ENCODE assay signal across 1 cellular context in the genomic region with DNA sequence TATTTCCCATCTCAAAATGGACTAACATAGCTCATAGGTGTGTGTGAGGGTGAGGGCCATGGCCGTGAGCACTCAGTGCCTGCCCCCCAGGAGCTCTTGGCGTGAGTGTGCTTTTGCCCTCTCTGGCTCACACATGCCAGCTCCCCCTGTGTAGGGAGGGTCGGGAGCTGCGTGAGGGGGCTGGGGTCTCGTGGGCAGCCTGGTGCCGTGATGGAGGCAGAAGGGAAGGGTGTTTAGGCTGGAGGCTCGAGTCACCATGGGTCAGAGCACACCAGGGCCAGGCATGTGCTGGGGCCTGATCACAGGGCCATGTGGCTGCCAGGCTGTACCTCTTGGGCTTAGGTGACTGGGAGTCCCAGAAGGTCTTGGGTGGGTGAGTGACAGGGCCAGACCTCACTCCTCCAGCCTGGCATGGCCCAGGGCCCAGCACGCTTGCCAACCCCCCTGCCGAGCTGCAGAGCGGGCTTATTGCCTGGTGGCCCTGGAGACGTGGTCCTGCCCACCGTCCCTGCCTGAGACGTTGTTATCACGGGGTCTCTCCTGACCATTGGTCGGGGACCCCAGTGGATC.
TF ChIP-seq lines count a peak whose summit lies in the region.

No MANE protein-coding gene starts in this region.

TF ChIP-seq in H1, 55 proteins besides CTCF, POLR2A, EP300 and RAD21 (continued from another document):
- TF ChIP-seq, protein P1, sequence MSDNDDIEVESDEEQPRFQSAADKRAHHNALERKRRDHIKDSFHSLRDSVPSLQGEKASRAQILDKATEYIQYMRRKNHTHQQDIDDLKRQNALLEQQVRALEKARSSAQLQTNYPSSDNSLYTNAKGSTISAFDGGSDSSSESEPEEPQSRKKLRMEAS (IDR thresholded peaks at IDR 0.05): no peak
- no peak for TF ChIP-seq KDM1A (IDR thresholded peaks at IDR 0.05; ENCODE audit: borderline replicate concordance, low read length)
- TF ChIP-seq EZH2 (IDR thresholded peaks at IDR 0.05; ENCODE audit: low read depth, low read length, severe bottlenecking): no peak
- TF ChIP-seq CREB1 (IDR thresholded peaks at IDR 0.05): no peak
- TF ChIP-seq POU5F1 (IDR thresholded peaks at IDR 0.05; ENCODE audit: low read depth, low read length): no peak
- no peak for TF ChIP-seq SRF (IDR thresholded peaks at IDR 0.05; ENCODE audit: low read depth, low read length)
- TF ChIP-seq TAF7 (optimal IDR thresholded peaks at IDR 0.05; ENCODE audit: borderline replicate concordance, low read depth, low read length): no peak
- TF ChIP-seq SIN3A (conservative IDR thresholded peaks at IDR 0.05 in 1 of 2, IDR thresholded peaks at IDR 0.05 in 1 of 2; ENCODE audit: low read depth in 1 of 2, low read length in 2 of 2): no peak
- no peak for TF ChIP-seq RBBP5 (IDR thresholded peaks at IDR 0.05; ENCODE audit: borderline replicate concordance, low read depth, low read length)
- TF ChIP-seq, protein P2, sequence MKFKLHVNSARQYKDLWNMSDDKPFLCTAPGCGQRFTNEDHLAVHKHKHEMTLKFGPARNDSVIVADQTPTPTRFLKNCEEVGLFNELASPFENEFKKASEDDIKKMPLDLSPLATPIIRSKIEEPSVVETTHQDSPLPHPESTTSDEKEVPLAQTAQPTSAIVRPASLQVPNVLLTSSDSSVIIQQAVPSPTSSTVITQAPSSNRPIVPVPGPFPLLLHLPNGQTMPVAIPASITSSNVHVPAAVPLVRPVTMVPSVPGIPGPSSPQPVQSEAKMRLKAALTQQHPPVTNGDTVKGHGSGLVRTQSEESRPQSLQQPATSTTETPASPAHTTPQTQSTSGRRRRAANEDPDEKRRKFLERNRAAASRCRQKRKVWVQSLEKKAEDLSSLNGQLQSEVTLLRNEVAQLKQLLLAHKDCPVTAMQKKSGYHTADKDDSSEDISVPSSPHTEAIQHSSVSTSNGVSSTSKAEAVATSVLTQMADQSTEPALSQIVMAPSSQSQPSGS (IDR thresholded peaks at IDR 0.05; ENCODE audit: low read length): no peak
- no peak for TF ChIP-seq NANOG (IDR thresholded peaks at IDR 0.05; ENCODE audit: insufficient read depth, low read depth, low read length, poor library complexity, severe bottlenecking)
- TF ChIP-seq NRF1 (IDR thresholded peaks at IDR 0.05; ENCODE audit: low read depth, low read length): no peak
- no peak for TF ChIP-seq SP1 (IDR thresholded peaks at IDR 0.05; ENCODE audit: low read depth, low read length)
- no peak for TF ChIP-seq SP4 (IDR thresholded peaks at IDR 0.05; ENCODE audit: low read length)
- TF ChIP-seq SUZ12 (IDR thresholded peaks at IDR 0.05; ENCODE audit: low read length): no peak
TF ChIP-seq in H1: peak in this region for 0.
